8 cellular contexts compared by ENCODE assay signal in genomic region chr5:43063731-43064171, GRCh38. TPM values are rescaled to one million over a fixed set of nuclear protein-coding genes. Genes with fewer than 3 reads are reported as not detected.
DNase-seq lines count a peak whose midpoint lies in the region; ATAC-seq, FAIRE-seq and TF ChIP-seq lines count a peak whose summit lies in the region.

No MANE protein-coding gene starts in this region.

- H3K4me3 ChIP-seq in esophagus muscularis mucosa (no peak overlapping the region), sigmoid colon (no peak overlapping the region)

- TF ChIP-seq CTCF in esophagus muscularis mucosa (IDR thresholded peaks at IDR 0.05) = no peak
- TF ChIP-seq CTCF in sigmoid colon (IDR thresholded peaks at IDR 0.05) = no peak

- ATAC-seq in HG02884 (IDR thresholded peaks at IDR 0.05; ENCODE audit: unreplicated experiment) = no peak

- H3K36me3 ChIP-seq in esophagus muscularis mucosa (no peaks in the 10 kb centered on the region), sigmoid colon (no peaks in the 10 kb centered on the region)

- 82% methylated on average over 12 of the region's 12 CpGs for WGBS in esophagus muscularis mucosa
- 92 to 95% methylated on average over 12 of the region's 12 CpGs for WGBS in sigmoid colon, 2 donors

- H3K4me1 ChIP-seq in esophagus muscularis mucosa (peaks cover 11 to 28% (median 22%) of the 10 kb centered on the region in 4 donors), sigmoid colon (peaks cover 0 to 21% (median 15%) of the 10 kb centered on the region in 4 donors)

- H3K27me3 ChIP-seq in esophagus muscularis mucosa (no peaks in the 10 kb centered on the region), sigmoid colon (no peaks in the 10 kb centered on the region)

- FAIRE-seq in G401.6 (lab: Jason Lieb, UNC) = peak; percentile 46

- H3K9me3 ChIP-seq in esophagus muscularis mucosa = no peaks in the 10 kb centered on the region
- no peaks in the 10 kb centered on the region for H3K9me3 ChIP-seq in sigmoid colon

- DNase-seq in SHP77 treated with DMSO at 0.1 percent for 48 hours (lab: John Stamatoyannopoulos, UW) (peak; percentile 77), esophagus muscularis mucosa (ENCODE audit: extremely low spot score) (no peak), sigmoid colon (no peak), HuH-7 (ENCODE audit: low spot score) (no peak), KG1 (lab: John Stamatoyannopoulos, UW) (no peak)
- DNase-seq in stimulated activated CD4-positive, alpha-beta T cell treated with anti-CD3 and anti-CD28 coated beads, Interleukin-4, amount 100 ng/mL, for 1 hour = no peak

- TF ChIP-seq POLR2A in esophagus muscularis mucosa (IDR thresholded peaks at IDR 0.05; ENCODE audit: low read depth) (no peak), sigmoid colon (IDR thresholded peaks at IDR 0.05) (no peak)

- TF ChIP-seq EP300 in esophagus muscularis mucosa (IDR thresholded peaks at IDR 0.05) = no peak
- no peak for TF ChIP-seq EP300 in sigmoid colon (IDR thresholded peaks at IDR 0.05)

- intact Hi-C loops in esophagus muscularis mucosa (cut with DNase I) (no loop called here), sigmoid colon (cut with DNase I) (no loop called here)

- H3K27ac ChIP-seq in esophagus muscularis mucosa (replicated peaks in 1 of 4) = peak overlapping the region; percentile 97 to 99 (median 98)
- H3K27ac ChIP-seq in sigmoid colon = peak overlapping the region; percentile 94 to 100 (median 98)

RNA-seq across cellular contexts. Expression of gene ANXA2R, which starts 23.6 kb away (rescaled TPM):
- 1 to 10 TPM; 1.5 to 4.2 (median 2.0) TPM for total RNA-seq in esophagus muscularis mucosa
- total RNA-seq in sigmoid colon = 1 to 10 TPM; 1.8 to 4.4 (median 3.7) TPM
- 10 to 100 TPM in 1 of 3 donors, 1 to 10 TPM in 1, under 1 TPM in 1; 0.69 to 12.4 (median 1.8) TPM for polyA plus RNA-seq in sigmoid colon

RNA-seq across cellular contexts. Expression of gene ZNF131, which starts 57.0 kb away (rescaled TPM):
- 10 to 100 TPM; 22.1 to 35.3 (median 23.7) TPM for total RNA-seq in esophagus muscularis mucosa
- total RNA-seq in sigmoid colon = 10 to 100 TPM; 21.7 to 35.3 (median 29.2) TPM
- 10 to 100 TPM; 13.8 to 20.8 (median 20.1) TPM for polyA plus RNA-seq in sigmoid colon
